ENCODE assay signal across 23 cellular contexts in genomic region chr2:238091426-238092060, GRCh38. TPM values are rescaled to one million over a fixed set of nuclear protein-coding genes. Genes with fewer than 3 reads are reported as not detected.
"Had no signal": no experiment of that assay in that cellular context is flagged by ENCODE, and none has a peak within 500 bp of the region (broad histone marks: within the 10 kb centered on the region; RNA-seq: fewer than 3 reads in every experiment).

No MANE protein-coding gene starts in this region.

- H3K27ac Mint-ChIP-seq: activated naive CD4-positive, alpha-beta T cell treated with anti-CD3 and anti-CD28 coated beads, Interleukin-2, amount 10 ng/mL, durations not matched to agents 7 days and 5 days; activated T-cell treated with anti-CD3 and anti-CD28 coated beads, Interleukin-2, amount 50 U/mL, for 24 hours; dendritic cell treated with granulocyte-macrophage colony-stimulating factor and Interleukin-4, amounts not matched to agents 40 ng/mL and 50 ng/mL, for 4 days; mesothelial cell of epicardium; stimulated activated effector memory CD8-positive, alpha-beta T cell treated with anti-CD3 and anti-CD28 coated beads, Interleukin-12 subunit alpha, Interleukin-12 subunit beta, amount 100 ng/mL, for 72 hours had no signal

- DNase-seq: activated CD4-positive, alpha-beta T cell treated with anti-CD3 and anti-CD28 coated beads for 1 hour; activated naive CD4-positive, alpha-beta T cell treated with anti-CD3 and anti-CD28 coated beads, Interleukin-2, amount 10 ng/mL, durations not matched to agents 7 days and 5 days; activated T-cell treated with anti-CD3 and anti-CD28 coated beads, Interleukin-2, amount 50 U/mL, for 24 hours; effector CD8-positive, alpha-beta T cell; esophagus squamous epithelium; left cardiac atrium; stimulated activated CD4-positive, alpha-beta T cell treated with anti-CD3 and anti-CD28 coated beads, Interleukin-4, amount 100 ng/mL, for 24 hours; SW 1271; T-helper 2 cell; upper lobe of left lung had no signal

- H3K27me3 ChIP-seq: adrenal gland, breast epithelium, esophagus squamous epithelium, testis, upper lobe of left lung had no signal

- H3K9me3 ChIP-seq: adrenal gland, breast epithelium, esophagus squamous epithelium, testis, upper lobe of left lung had no signal

- H3K27me3 Mint-ChIP-seq: activated naive CD4-positive, alpha-beta T cell treated with anti-CD3 and anti-CD28 coated beads, Interleukin-2, amount 10 ng/mL, durations not matched to agents 7 days and 5 days; activated T-cell treated with anti-CD3 and anti-CD28 coated beads, Interleukin-2, amount 50 U/mL, for 24 hours; dendritic cell treated with granulocyte-macrophage colony-stimulating factor and Interleukin-4, amounts not matched to agents 40 ng/mL and 50 ng/mL, for 4 days had no signal

- ATAC-seq: left cardiac atrium; sciatic nerve; stimulated activated effector memory CD8-positive, alpha-beta T cell treated with anti-CD3 and anti-CD28 coated beads, Interleukin-12 subunit alpha, Interleukin-12 subunit beta, amount 100 ng/mL, for 72 hours had no signal

- H3K4me1 ChIP-seq: adrenal gland, breast epithelium, esophagus squamous epithelium, testis, upper lobe of left lung had no signal

- H3K4me3 Mint-ChIP-seq: activated naive CD4-positive, alpha-beta T cell treated with anti-CD3 and anti-CD28 coated beads, Interleukin-2, amount 10 ng/mL, durations not matched to agents 7 days and 5 days; activated T-cell treated with anti-CD3 and anti-CD28 coated beads, Interleukin-2, amount 50 U/mL, for 24 hours; dendritic cell treated with granulocyte-macrophage colony-stimulating factor and Interleukin-4, amounts not matched to agents 40 ng/mL and 50 ng/mL, for 4 days; mesothelial cell of epicardium; stimulated activated effector memory CD8-positive, alpha-beta T cell treated with anti-CD3 and anti-CD28 coated beads, Interleukin-12 subunit alpha, Interleukin-12 subunit beta, amount 100 ng/mL, for 72 hours had no signal

- H3K27ac ChIP-seq: adrenal gland, breast epithelium, esophagus squamous epithelium, testis, upper lobe of left lung, VCaP had no signal

- H3K4me1 Mint-ChIP-seq: stimulated activated effector memory CD8-positive, alpha-beta T cell treated with anti-CD3 and anti-CD28 coated beads, Interleukin-12 subunit alpha, Interleukin-12 subunit beta, amount 100 ng/mL, for 72 hours had no signal

- H3K9me3 Mint-ChIP-seq: activated naive CD4-positive, alpha-beta T cell treated with anti-CD3 and anti-CD28 coated beads, Interleukin-2, amount 10 ng/mL, durations not matched to agents 7 days and 5 days; activated T-cell treated with anti-CD3 and anti-CD28 coated beads, Interleukin-2, amount 50 U/mL, for 24 hours; dendritic cell treated with granulocyte-macrophage colony-stimulating factor and Interleukin-4, amounts not matched to agents 40 ng/mL and 50 ng/mL, for 4 days; mesothelial cell of epicardium; stimulated activated effector memory CD8-positive, alpha-beta T cell treated with anti-CD3 and anti-CD28 coated beads, Interleukin-12 subunit alpha, Interleukin-12 subunit beta, amount 100 ng/mL, for 72 hours had no signal

- H3K36me3 ChIP-seq: adrenal gland, breast epithelium, esophagus squamous epithelium, upper lobe of left lung had no signal

- H3K4me3 ChIP-seq: adrenal gland, breast epithelium, esophagus squamous epithelium, lung, smooth muscle cell, testis, upper lobe of left lung had no signal

RNA-seq across cellular contexts. Expression of gene ESPNL, which starts 8.6 kb away (rescaled TPM):
- total RNA-seq: astrocyte, endothelial cell of umbilical vein, sciatic nerve had no signal
- polyA plus RNA-seq: endothelial cell of umbilical vein, smooth muscle cell had no signal

RNA-seq across cellular contexts. Expression of gene KLHL30, which starts 46.9 kb away (rescaled TPM):
- total RNA-seq: endothelial cell of umbilical vein had no signal
- polyA plus RNA-seq: endothelial cell of umbilical vein, neural cell, smooth muscle cell had no signal
